Comparison of ENCODE assay signal across 35 cellular contexts in the genomic region with DNA sequence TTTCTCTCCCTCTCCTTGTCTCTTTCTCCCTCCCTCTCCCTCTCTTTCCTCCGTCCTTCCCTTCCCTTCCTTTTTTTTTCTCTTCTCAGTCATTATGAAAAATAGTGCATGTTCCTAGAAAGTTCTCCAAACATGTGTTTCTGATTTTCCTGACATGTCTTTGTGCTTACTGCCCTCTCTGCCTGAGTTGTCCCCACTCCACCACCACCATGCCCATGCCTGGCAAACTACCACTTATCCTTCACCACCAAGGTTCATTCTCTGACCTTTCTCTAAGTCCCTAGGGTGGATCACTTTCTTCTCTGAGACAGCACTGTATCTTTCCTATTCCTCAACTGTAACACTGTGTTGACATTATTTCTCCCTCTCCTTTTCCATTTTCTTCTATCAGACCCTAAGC.
"Had no signal": no experiment of that assay in that cellular context is flagged by ENCODE, and none has a peak within 500 bp of the region (broad histone marks: within the 10 kb centered on the region; RNA-seq: fewer than 3 reads in every experiment).

No MANE protein-coding gene starts in this region.

- H3K9me3 ChIP-seq: body of pancreas, colonic mucosa, gastroesophageal sphincter, sigmoid colon, SK-N-SH, stomach, suprapubic skin, tibial artery had no signal

- H3K4me1 ChIP-seq: body of pancreas, colonic mucosa, gastroesophageal sphincter, sigmoid colon, stomach, suprapubic skin, tibial artery had no signal

- H3K4me3 ChIP-seq: body of pancreas, cardiac muscle cell, colonic mucosa, gastroesophageal sphincter, sigmoid colon, stomach, suprapubic skin, tibial artery had no signal

- H3K27ac Mint-ChIP-seq: activated CD4-positive, alpha-beta memory T cell treated with anti-CD3 and anti-CD28 coated beads for 36 hours; activated CD4-positive, alpha-beta T cell treated with anti-CD3 and anti-CD28 coated beads, Interleukin-2, amount 10 ng/mL, durations not matched to agents 24 days and 14 days; activated naive CD4-positive, alpha-beta T cell treated with anti-CD3 and anti-CD28 coated beads, Interleukin-2, amount 10 ng/mL, durations not matched to agents 7 days and 5 days; activated naive CD8-positive, alpha-beta T cell treated with anti-CD3 and anti-CD28 coated beads, Interleukin-2, amount 50 U/mL, for 24 hours; immature natural killer cell; naive B cell; stimulated activated naive B cell treated with anti-CD40 and anti-IgM and Interleukin-4, amounts not matched to agents 10 μg/mL and 1 μg/mL and 100 μg/mL, for 72 hours had no signal

- H3K9me3 Mint-ChIP-seq: activated naive CD4-positive, alpha-beta T cell treated with anti-CD3 and anti-CD28 coated beads, Interleukin-2, amount 10 ng/mL, durations not matched to agents 7 days and 5 days had no signal

- H3K27me3 ChIP-seq: body of pancreas, cardiac muscle cell, colonic mucosa, gastroesophageal sphincter, sigmoid colon, stomach, tibial artery had no signal

- H3K27ac ChIP-seq: body of pancreas, colonic mucosa, gastroesophageal sphincter, sigmoid colon, stomach, suprapubic skin, tibial artery had no signal

- H3K27me3 Mint-ChIP-seq: activated CD4-positive, alpha-beta T cell treated with anti-CD3 and anti-CD28 coated beads, Interleukin-2, amount 10 ng/mL, durations not matched to agents 24 days and 14 days; activated naive CD4-positive, alpha-beta T cell treated with anti-CD3 and anti-CD28 coated beads, Interleukin-2, amount 10 ng/mL, durations not matched to agents 7 days and 5 days had no signal

- H3K36me3 ChIP-seq: cardiac muscle cell, colonic mucosa, gastroesophageal sphincter, sigmoid colon, stomach, suprapubic skin, tibial artery had no signal

- ATAC-seq: activated naive CD8-positive, alpha-beta T cell treated with anti-CD3 and anti-CD28 coated beads, Interleukin-2, amount 50 U/mL, for 24 hours; body of pancreas; gastroesophageal sphincter; left colon; stimulated activated naive B cell treated with anti-CD40 and anti-IgM and Interleukin-4, amounts not matched to agents 10 μg/mL and 1 μg/mL and 100 μg/mL, for 72 hours had no signal

- DNase-seq: activated CD4-positive, alpha-beta memory T cell treated with anti-CD3 and anti-CD28 coated beads for 36 hours; activated CD4-positive, alpha-beta T cell treated with anti-CD3 and anti-CD28 coated beads, Interleukin-2, amount 10 ng/mL, durations not matched to agents 24 days and 14 days; activated CD4-positive, CD25-positive, alpha-beta regulatory T cell treated with anti-CD3 and anti-CD28 coated beads, Interleukin-2, amount 50 U/mL, for 72 hours; activated CD8-positive, alpha-beta memory T cell treated with anti-CD3 and anti-CD28 coated beads, Interleukin-2, amount 50 U/mL, for 4 hours; activated gamma-delta T cell; activated naive CD4-positive, alpha-beta T cell treated with anti-CD3 and anti-CD28 coated beads, Interleukin-2, amount 10 ng/mL, durations not matched to agents 7 days and 5 days; activated naive CD8-positive, alpha-beta T cell treated with anti-CD3 and anti-CD28 coated beads, Interleukin-2, amount 50 U/mL, for 24 hours; activated T-cell treated with anti-CD3 and anti-CD28 coated beads, Interleukin-2, amount 50 U/mL, for 1 hour; amygdala; cerebellar nuclear complex; colonic mucosa; effector memory CD4-positive, alpha-beta T cell; erythroblast; head of caudate nucleus; hippocampal formation; immature natural killer cell; kidney; left colon; mammary epithelial cell; naive B cell; occipital lobe; sigmoid colon; SK-N-SH; small intestine; stimulated activated CD4-positive, alpha-beta T cell treated with anti-CD3 and anti-CD28 coated beads, Interleukin-4, amount 100 ng/mL, for 4 hours; stimulated activated CD8-positive, alpha-beta memory T cell treated with anti-CD3 and anti-CD28 coated beads, Interleukin-4, amount 100 ng/mL, for 48 hours; stimulated activated naive B cell treated with anti-CD40 and anti-IgM and Interleukin-4, amounts not matched to agents 10 μg/mL and 1 μg/mL and 100 μg/mL, for 72 hours; stomach; SW 1271; T-helper 2 cell; tibial artery had no signal

- H3K4me3 Mint-ChIP-seq: activated CD4-positive, alpha-beta memory T cell treated with anti-CD3 and anti-CD28 coated beads for 36 hours; activated CD4-positive, alpha-beta T cell treated with anti-CD3 and anti-CD28 coated beads, Interleukin-2, amount 10 ng/mL, durations not matched to agents 24 days and 14 days; activated naive CD4-positive, alpha-beta T cell treated with anti-CD3 and anti-CD28 coated beads, Interleukin-2, amount 10 ng/mL, durations not matched to agents 7 days and 5 days; activated naive CD8-positive, alpha-beta T cell treated with anti-CD3 and anti-CD28 coated beads, Interleukin-2, amount 50 U/mL, for 24 hours; naive B cell; stimulated activated naive B cell treated with anti-CD40 and anti-IgM and Interleukin-4, amounts not matched to agents 10 μg/mL and 1 μg/mL and 100 μg/mL, for 72 hours had no signal

- H3K4me1 Mint-ChIP-seq: activated CD4-positive, alpha-beta T cell treated with anti-CD3 and anti-CD28 coated beads, Interleukin-2, amount 10 ng/mL, durations not matched to agents 24 days and 14 days; activated naive CD4-positive, alpha-beta T cell treated with anti-CD3 and anti-CD28 coated beads, Interleukin-2, amount 10 ng/mL, durations not matched to agents 7 days and 5 days; activated naive CD8-positive, alpha-beta T cell treated with anti-CD3 and anti-CD28 coated beads, Interleukin-2, amount 50 U/mL, for 24 hours; immature natural killer cell; stimulated activated naive B cell treated with anti-CD40 and anti-IgM and Interleukin-4, amounts not matched to agents 10 μg/mL and 1 μg/mL and 100 μg/mL, for 72 hours had no signal

- H3K36me3 Mint-ChIP-seq: activated naive CD4-positive, alpha-beta T cell treated with anti-CD3 and anti-CD28 coated beads, Interleukin-2, amount 10 ng/mL, durations not matched to agents 7 days and 5 days; stimulated activated naive B cell treated with anti-CD40 and anti-IgM and Interleukin-4, amounts not matched to agents 10 μg/mL and 1 μg/mL and 100 μg/mL, for 72 hours had no signal
